ENCODE assay signal across 7 cellular contexts in genomic region chr10:125064681-125065492, GRCh38.
DNase-seq lines count a peak whose midpoint lies in the region; ATAC-seq and TF ChIP-seq lines count a peak whose summit lies in the region.

No MANE protein-coding gene starts in this region.

- intact Hi-C loops in activated CD4-positive, alpha-beta memory T cell treated with anti-CD3 and anti-CD28 coated beads for 36 hours (cut with micrococcal nuclease) = loop anchor here (10.0 kb wide), 1 partner anchor 530 kb away; no protein-coding TSS in a partner anchor
- intact Hi-C loops in CD4-positive, alpha-beta T cell (cut with DNase I, micrococcal nuclease) = loop anchor here in 1 of 2 experiments (5.0 kb wide), 1 partner anchor 533 kb away; no protein-coding TSS in a partner anchor

- peaks cover 51% of the 10 kb centered on the region for H3K27me3 Mint-ChIP-seq in activated CD4-positive, alpha-beta memory T cell treated with anti-CD3 and anti-CD28 coated beads for 36 hours
- H3K27me3 Mint-ChIP-seq in CD4-positive, alpha-beta T cell = peaks cover 3% of the 10 kb centered on the region

- no peak overlapping the region for H3K4me3 Mint-ChIP-seq in activated CD4-positive, alpha-beta memory T cell treated with anti-CD3 and anti-CD28 coated beads for 36 hours
- H3K4me3 Mint-ChIP-seq in CD4-positive, alpha-beta T cell = no peak overlapping the region

- POLR2A ChIA-PET in activated CD4-positive, alpha-beta memory T cell treated with anti-CD3 and anti-CD28 coated beads for 36 hours (lab: Charles Lee) = no interaction called here
- POLR2A ChIA-PET in CD4-positive, alpha-beta T cell (lab: Charles Lee) = no interaction called here

- DNase-seq in GM13977 (ENCODE audit: low spot score) (peak; percentile 88), HS-5 (ENCODE audit: low read depth) (peak; percentile 28), iris pigment epithelial cell (ENCODE audit: low read depth) (peak; percentile 75), tibial nerve (ENCODE audit: low spot score in 2 of 2) (no peak)
- peak; percentile 30 for DNase-seq in activated CD4-positive, alpha-beta memory T cell treated with anti-CD3 and anti-CD28 coated beads for 36 hours
- no peak for DNase-seq in CD4-positive, alpha-beta T cell

- no peak for TF ChIP-seq POLR2A in tibial nerve (IDR thresholded peaks at IDR 0.05)

- no peaks in the 10 kb centered on the region for H3K9me3 ChIP-seq in tibial nerve
- H3K9me3 ChIP-seq in CD4-positive, alpha-beta T cell (ENCODE audit: control insufficient read depth, low read length) = no peaks in the 10 kb centered on the region

- 63 to 68% methylated on average over 8 of the region's 8 CpGs for WGBS in tibial nerve, 2 donors

- H3K4me1 ChIP-seq in tibial nerve = peaks cover 0 to 75% (median 35%) of the 10 kb centered on the region in 4 donors

- H3K36me3 Mint-ChIP-seq in activated CD4-positive, alpha-beta memory T cell treated with anti-CD3 and anti-CD28 coated beads for 36 hours = no peaks in the 10 kb centered on the region
- no peaks in the 10 kb centered on the region for H3K36me3 Mint-ChIP-seq in CD4-positive, alpha-beta T cell (ENCODE audit: low read depth)

- in situ Hi-C loops in GM13977 (cut with MboI; ENCODE audit: low pct_unique_long_range_greater_than_20kb, low sequenced_read_pairs, unreplicated experiment) = no loop called here

- peak overlapping the region in 3 of 4 donors; percentile 28 to 67 (median 63) for H3K27ac ChIP-seq in tibial nerve
- H3K27ac ChIP-seq in CD4-positive, alpha-beta T cell (ENCODE audit: low read depth, low read length) = no peak overlapping the region

- ATAC-seq in GM21515 (IDR thresholded peaks at IDR 0.05; ENCODE audit: unreplicated experiment) = peak; percentile 90
- ATAC-seq in CD4-positive, alpha-beta T cell (ENCODE audit: poor library complexity) = no peak

- H3K36me3 ChIP-seq in tibial nerve = peaks cover 0 to 3% (median 0%) of the 10 kb centered on the region in 3 donors

- TF ChIP-seq CTCF in GM13977 (IDR thresholded peaks at IDR 0.05; ENCODE audit: extremely low read depth, insufficient read depth, missing control alignments) (no peak), tibial nerve (IDR thresholded peaks at IDR 0.05) (no peak)
- TF ChIP-seq CTCF in CD4-positive, alpha-beta T cell (IDR thresholded peaks at IDR 0.05) = no peak

- CTCF ChIA-PET in activated CD4-positive, alpha-beta memory T cell treated with anti-CD3 and anti-CD28 coated beads for 36 hours (lab: Charles Lee) = interaction anchor here (6.0 kb wide), 1 partner anchor 16 kb away, joined by 48 read pairs; no protein-coding TSS in a partner anchor
- CTCF ChIA-PET in CD4-positive, alpha-beta T cell (lab: Charles Lee) = no interaction called here

- H3K27ac Mint-ChIP-seq in activated CD4-positive, alpha-beta memory T cell treated with anti-CD3 and anti-CD28 coated beads for 36 hours = no peak overlapping the region
- no peak overlapping the region for H3K27ac Mint-ChIP-seq in CD4-positive, alpha-beta T cell

- no peak overlapping the region for H3K4me3 ChIP-seq in tibial nerve

- no peaks in the 10 kb centered on the region for H3K9me3 Mint-ChIP-seq in activated CD4-positive, alpha-beta memory T cell treated with anti-CD3 and anti-CD28 coated beads for 36 hours
- no peaks in the 10 kb centered on the region for H3K9me3 Mint-ChIP-seq in CD4-positive, alpha-beta T cell

- peaks cover 15% of the 10 kb centered on the region for H3K4me1 Mint-ChIP-seq in activated CD4-positive, alpha-beta memory T cell treated with anti-CD3 and anti-CD28 coated beads for 36 hours (ENCODE audit: low read depth)
- peaks cover 14% of the 10 kb centered on the region for H3K4me1 Mint-ChIP-seq in CD4-positive, alpha-beta T cell (ENCODE audit: low read depth)

- no peak for TF ChIP-seq EP300 in tibial nerve (IDR thresholded peaks at IDR 0.05)

- no peaks in the 10 kb centered on the region for H3K27me3 ChIP-seq in tibial nerve
- H3K27me3 ChIP-seq in CD4-positive, alpha-beta T cell (ENCODE audit: control insufficient read depth, insufficient read depth, low read length) = no peaks in the 10 kb centered on the region

Comparison
In these comparisons a context has a peak if more than half of its experiments do, and no peak if none do; other contexts are left out.
1. DNase-seq: peak in GM13977 (single experiment), HS-5 (single experiment), activated CD4-positive, alpha-beta memory T cell treated with anti-CD3 and anti-CD28 coated beads for 36 hours (single experiment) and iris pigment epithelial cell (single experiment); none in tibial nerve (0 of 2) and CD4-positive, alpha-beta T cell (0 of 10).